Comparison of ENCODE assay signal across 16 cellular contexts in the genomic region with DNA sequence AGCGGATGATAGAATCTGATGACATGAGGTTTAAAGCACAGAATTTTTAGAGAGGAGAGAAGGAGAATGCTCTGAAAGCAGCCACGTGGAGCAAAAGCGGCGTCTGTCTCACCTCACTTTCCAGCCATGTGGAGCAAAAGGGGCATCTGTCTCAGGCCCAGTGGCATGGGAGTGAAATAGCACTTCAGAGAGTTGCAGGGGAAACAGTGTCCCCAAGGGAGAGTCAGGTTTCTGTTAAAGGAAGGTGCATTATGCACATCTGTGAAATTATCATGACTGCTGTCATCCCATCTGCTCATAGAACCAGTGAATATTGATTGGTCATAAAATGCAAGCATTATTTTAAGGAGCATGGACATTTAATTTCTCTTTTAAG.
DNase-seq lines count a peak whose midpoint lies in the region; ATAC-seq and TF ChIP-seq lines count a peak whose summit lies in the region.
"Had no signal": no experiment of that assay in that cellular context is flagged by ENCODE, and none has a peak within 500 bp of the region (broad histone marks: within the 10 kb centered on the region; RNA-seq: fewer than 3 reads in every experiment).

No MANE protein-coding gene starts in this region.

- no peak for TF ChIP-seq POLR2A in GM18505 (IDR thresholded peaks at IDR 0.05; ENCODE audit: borderline replicate concordance, extremely low read depth, insufficient read depth, insufficient read length)

- DNase-seq in NCI-H2171 (lab: John Stamatoyannopoulos, UW) = peak; percentile 100
- peak; percentile 34 for DNase-seq in left kidney (ENCODE audit: low read depth, low spot score)
- no peak for DNase-seq in NCI-H510A (lab: John Stamatoyannopoulos, UW)
- no peak for DNase-seq in activated gamma-delta T cell (lab: John Stamatoyannopoulos, UW)
- DNase-seq: activated naive CD8-positive, alpha-beta T cell treated with anti-CD3 and anti-CD28 coated beads, Interleukin-2, amount 10 ng/mL, durations not matched to agents 7 days and 5 days; activated T-cell treated with anti-CD3 and anti-CD28 coated beads for 4 hours; caudate nucleus; NCI-H345; RPMI8226; transverse colon had no signal

- ATAC-seq in GM18909 (IDR thresholded peaks at IDR 0.05; ENCODE audit: poor library complexity, unreplicated experiment) (peak; percentile 70), HG03175 (IDR thresholded peaks at IDR 0.05; ENCODE audit: unreplicated experiment) (peak; percentile 60), GM18505 (IDR thresholded peaks at IDR 0.05; ENCODE audit: unreplicated experiment) (no peak), HG03159 (IDR thresholded peaks at IDR 0.05; ENCODE audit: unreplicated experiment) (no peak)
- ATAC-seq: gastroesophageal sphincter, HCT116 had no signal

Comparison
In these comparisons a context has a peak if more than half of its experiments do, and no peak if none do; other contexts are left out.
1. ATAC-seq: peak in GM18909 (single experiment) and HG03175 (single experiment); none in GM18505 (single experiment) and HG03159 (single experiment).
2. DNase-seq: peak in NCI-H2171 (single experiment) and left kidney (single experiment); none in NCI-H510A (single experiment) and activated gamma-delta T cell (single experiment).